ENCODE assay signal across 8 cellular contexts in the genomic region with DNA sequence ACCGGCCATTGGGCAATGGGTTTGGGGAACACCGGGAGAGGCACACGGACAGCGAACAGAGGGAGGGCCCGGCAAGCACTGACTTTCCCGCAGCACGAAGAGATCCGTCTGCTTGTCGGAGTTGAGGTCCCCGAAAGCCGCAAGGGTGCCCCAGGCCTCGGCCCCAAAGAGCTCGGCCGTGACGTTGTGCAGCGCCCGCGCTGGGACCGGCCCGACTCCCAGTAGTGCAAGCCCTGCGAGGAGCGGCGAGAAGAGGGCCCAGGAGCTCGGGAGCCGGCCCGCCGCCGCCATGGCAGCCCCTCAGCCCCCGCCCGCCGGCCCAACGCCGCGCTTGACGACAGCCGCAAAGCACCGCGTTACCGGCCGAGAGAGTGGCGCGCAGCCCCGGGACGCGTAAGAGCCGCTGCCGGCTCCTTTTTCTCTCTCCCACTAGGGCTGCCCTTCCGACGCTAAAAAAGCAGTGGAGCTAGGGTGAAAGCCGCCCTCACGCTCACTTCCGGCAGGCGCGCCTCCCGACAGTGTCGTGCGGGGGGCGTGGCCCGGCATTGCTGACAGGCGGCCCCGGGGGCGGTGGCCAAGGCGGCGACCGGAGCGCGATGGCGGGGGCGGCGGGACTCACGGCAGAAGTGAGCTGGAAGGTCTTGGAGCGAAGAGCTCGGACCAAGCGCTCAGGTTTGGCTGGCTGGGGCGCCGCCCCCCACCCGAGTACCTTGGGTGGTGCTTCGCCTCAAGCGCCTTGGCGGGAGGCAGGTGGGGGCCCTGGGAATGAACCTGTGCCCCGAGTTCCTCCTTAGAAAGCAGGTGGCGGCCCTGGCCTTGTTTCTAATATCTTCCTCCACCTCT. TPM values are rescaled to one million over a fixed set of nuclear protein-coding genes. Genes with fewer than 3 reads are reported as not detected.
A peak's percentile ranks its signal among the peaks of the same experiment; 100 is the strongest.
DNase-seq lines count a peak whose midpoint lies in the region; ATAC-seq, FAIRE-seq and TF ChIP-seq lines count a peak whose summit lies in the region.

Gene ITFG1, minus strand, starts transcription at position 309 of the 843 bp plus-strand sequence. Its CDS starts 18 bp downstream, at position 291.
Gene PHKB, plus strand, starts transcription at position 577 of the 843 bp plus-strand sequence. Its CDS starts 20 bp downstream, at position 597.

- H3K27me3 ChIP-seq in SJSA1 (replicated peaks) (no peaks in the 10 kb centered on the region), foreskin keratinocyte (no peaks in the 10 kb centered on the region), neural progenitor cell (no peaks in the 10 kb centered on the region), stomach smooth muscle (ENCODE audit: control insufficient read depth in 1 of 2, insufficient read depth in 2 of 2, low read length in 2 of 2) (no peaks in the 10 kb centered on the region)

- H3K4me3 Mint-ChIP-seq in neural progenitor cell: peak within 1 kb of the TSS; percentile 99

- peaks cover 29% of the 10 kb centered on the region for H3K36me3 ChIP-seq in SJSA1
- peaks cover 5% of the 10 kb centered on the region for H3K36me3 ChIP-seq in neural progenitor cell
- H3K36me3 ChIP-seq in stomach smooth muscle (ENCODE audit: control insufficient read depth in 2 of 2, insufficient read depth in 2 of 2, low read length in 2 of 2): peaks cover 2 to 3% of the 10 kb centered on the region in 2 donors

- peak; percentile 55; the same call in 1 of the 2 replicates for TF ChIP-seq POLR2A in H54 (IDR thresholded peaks at IDR 0.05; ENCODE audit: low read depth, low read length)

- H3K36me3 Mint-ChIP-seq in neural progenitor cell: peaks cover 2% of the 10 kb centered on the region

- peak within 1 kb of the TSS; percentile 99 for H3K27ac ChIP-seq in SJSA1
- H3K27ac ChIP-seq in foreskin keratinocyte: peak within 1 kb of the TSS; percentile 79
- H3K27ac ChIP-seq in neural progenitor cell: peak within 1 kb of the TSS; percentile 100
- peak within 1 kb of the TSS; percentile 94 for H3K27ac ChIP-seq in stomach smooth muscle (ENCODE audit: low read length)

- H3K9me3 ChIP-seq in SJSA1 (replicated peaks): no peaks in the 10 kb centered on the region
- no peaks in the 10 kb centered on the region for H3K9me3 ChIP-seq in neural progenitor cell (ENCODE audit: low read depth)
- H3K9me3 ChIP-seq in stomach smooth muscle (ENCODE audit: control insufficient read depth in 2 of 2, low read length in 2 of 2): no peaks in the 10 kb centered on the region

- peak; percentile 6 for FAIRE-seq in H54 (lab: Jason Lieb, UNC)

- peaks cover 2% of the 10 kb centered on the region for H3K27me3 Mint-ChIP-seq in neural progenitor cell (ENCODE audit: insufficient read depth, low read depth)

- TF ChIP-seq CTCF in foreskin keratinocyte (conservative IDR thresholded peaks at IDR 0.05) (peak; percentile 45), neural progenitor cell (IDR thresholded peaks at IDR 0.05) (no peak)

- H3K9ac ChIP-seq in neural progenitor cell (peak within 1 kb of the TSS; percentile 94), stomach smooth muscle (ENCODE audit: low read length in 2 of 2) (peak within 1 kb of the TSS; percentile 91 to 96)

- H3K4me1 Mint-ChIP-seq in neural progenitor cell: peaks cover 34% of the 10 kb centered on the region

- peak; percentile 79 for ATAC-seq in foreskin keratinocyte

- peak within 1 kb of the TSS; percentile 91 for H2AFZ ChIP-seq in neural progenitor cell (replicated peaks)

- peak within 1 kb of the TSS; percentile 80 for H3K4me2 ChIP-seq in neural progenitor cell

- peaks cover 6% of the 10 kb centered on the region for H4K20me1 ChIP-seq in neural progenitor cell (ENCODE audit: low read depth)

- H3F3A ChIP-seq in neural progenitor cell (ENCODE audit: low read depth): peaks cover 22% of the 10 kb centered on the region

- H3K4me3 ChIP-seq in SJSA1 (peak within 1 kb of the TSS; percentile 75), neural progenitor cell (peak within 1 kb of the TSS; percentile 82), stomach smooth muscle (ENCODE audit: low read length in 2 of 2) (peak within 1 kb of the TSS; percentile 87 to 96)

- H3K4me1 ChIP-seq in SJSA1 (replicated peaks) (peaks cover 25% of the 10 kb centered on the region), foreskin keratinocyte (peaks cover 12% of the 10 kb centered on the region), neural progenitor cell (peaks cover 33% of the 10 kb centered on the region), stomach smooth muscle (ENCODE audit: control insufficient read depth, insufficient read depth, low read length) (peaks cover 25% of the 10 kb centered on the region)

- peaks cover 61% of the 10 kb centered on the region for H3K79me2 ChIP-seq in neural progenitor cell (ENCODE audit: low read depth)

- peak within 1 kb of the TSS; percentile 97 for H3K27ac Mint-ChIP-seq in neural progenitor cell

- H3K9me3 Mint-ChIP-seq in neural progenitor cell: no peaks in the 10 kb centered on the region

- DNase-seq in GDM1 (lab: John Stamatoyannopoulos, UW) (peak; percentile 88), H54 (ENCODE audit: insufficient read length, low spot score) (peak; percentile 67), LoVo (ENCODE audit: low spot score) (peak; percentile 89), SJSA1 (ENCODE audit: low read depth in 1 of 2, low spot score in 2 of 2) (peak; percentile 93 to 96), foreskin keratinocyte (peak; percentile 71 to 84), neural progenitor cell (ENCODE audit: low spot score) (peak; percentile 96)
- DNase-seq in activated naive CD4-positive, alpha-beta T cell (lab: John Stamatoyannopoulos, UW): peak; percentile 82 to 96 (median 86)

RNA-seq across cellular contexts. Expression of gene ITFG1, which starts in this region (rescaled TPM):
- total RNA-seq in SJSA1 (2014; rRNA removed; shearing (Covaris generic)): 57.5 and 58.0 TPM in 2 replicates
- total RNA-seq in foreskin keratinocyte (34.0 and 36.8 TPM in 2 replicates), neural progenitor cell (ENCODE audit: low replicate concordance) (31.7 and 61.8 TPM in 2 replicates)
- 26.6 and 32.3 TPM in 2 replicates for polyA plus RNA-seq in foreskin keratinocyte

RNA-seq across cellular contexts. Expression of gene PHKB, which starts in this region (rescaled TPM):
- 29.0 and 43.1 TPM in 2 replicates for total RNA-seq in SJSA1 (2014; rRNA removed; shearing (Covaris generic))
- total RNA-seq in foreskin keratinocyte (48.5 and 55.0 TPM in 2 replicates), neural progenitor cell (ENCODE audit: low replicate concordance) (74.9 and 109 TPM in 2 replicates)
- polyA plus RNA-seq in foreskin keratinocyte: 23.6 and 27.5 TPM in 2 replicates

Comparison
In these comparisons a context has a peak if more than half of its experiments do, and no peak if none do; other contexts are left out.
1. Peak in every context shown above with its lines: DNase-seq, ATAC-seq, H3K4me3 ChIP-seq and H3K27ac ChIP-seq.